ENCODE assay signal across 13 cellular contexts in the genomic region with DNA sequence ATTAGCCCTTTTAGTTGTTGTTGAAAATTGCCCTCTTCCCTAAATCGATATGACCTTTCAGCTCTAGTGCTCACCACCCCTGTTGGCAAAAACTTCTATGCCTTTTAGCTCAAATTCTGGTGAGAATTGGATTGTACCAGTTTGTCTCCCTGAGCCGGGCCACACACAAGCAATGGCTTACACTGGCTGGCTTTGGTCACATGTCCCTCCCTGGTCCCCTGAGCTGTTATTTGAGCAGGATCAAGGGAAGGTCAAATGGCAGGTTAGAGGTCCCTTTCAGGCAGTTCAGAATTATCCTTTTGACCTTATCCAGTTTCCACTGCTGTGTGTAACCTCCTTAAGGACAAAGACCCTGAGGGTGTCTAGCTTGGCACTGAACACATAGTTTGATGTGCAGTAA. TPM values are rescaled to one million over a fixed set of nuclear protein-coding genes. Genes with fewer than 3 reads are reported as not detected.
"Had no signal": no experiment of that assay in that cellular context is flagged by ENCODE, and none has a peak within 500 bp of the region (broad histone marks: within the 10 kb centered on the region; RNA-seq: fewer than 3 reads in every experiment).

No MANE protein-coding gene starts in this region.

RNA-seq across cellular contexts. Expression of gene NUPR2, which starts 14.8 kb away (rescaled TPM):
- total RNA-seq: naive thymus-derived CD8-positive, alpha-beta T cell; natural killer cell treated with Interleukin-12 subunit alpha and Interleukin-12 subunit beta and Interleukin-15 and Interleukin-18, amount 100 ng/mL, for 72 hours; neural crest cell; osteoblast; progenitor cell of endocrine pancreas; psoas muscle; right cardiac atrium; sciatic nerve; smooth muscle cell; spleen; uterus had no signal
- polyA plus RNA-seq: ovary, psoas muscle, right cardiac atrium, smooth muscle cell, spleen, urinary bladder had no signal

RNA-seq across cellular contexts. Expression of gene PHKG1, which starts 38.3 kb away (rescaled TPM):
- total RNA-seq: smooth muscle cell had no signal
